ENCODE assay signal across 13 cellular contexts in the genomic region with DNA sequence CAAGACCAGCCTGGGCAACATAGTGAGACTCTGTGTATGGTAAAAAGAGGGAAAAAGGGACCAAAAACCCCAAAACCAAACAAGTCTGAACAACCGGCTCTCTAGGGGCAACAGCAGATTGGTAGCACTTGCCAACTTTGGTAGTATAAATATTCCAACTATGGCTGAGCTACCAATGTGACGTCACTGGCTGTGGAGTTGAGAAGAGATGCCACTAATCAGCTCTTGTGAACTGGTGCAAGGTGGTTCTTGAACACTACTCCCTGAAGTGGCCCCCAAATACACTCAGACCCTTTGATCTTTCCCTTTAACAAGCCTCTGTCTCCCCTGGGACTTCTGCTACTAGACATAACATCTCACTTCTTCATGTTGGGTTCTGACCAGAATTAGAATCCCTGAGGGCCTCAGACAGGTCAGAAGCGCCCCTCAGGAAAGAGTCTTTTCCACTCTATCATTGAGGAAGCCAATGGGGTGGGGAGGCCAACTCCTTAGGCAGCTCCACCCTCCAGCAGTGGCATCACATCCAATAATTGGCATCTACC. TPM values are rescaled to one million over a fixed set of nuclear protein-coding genes. Genes with fewer than 3 reads are reported as not detected.
DNase-seq lines count a peak whose midpoint lies in the region; FAIRE-seq and TF ChIP-seq lines count a peak whose summit lies in the region.
"Had no signal": no experiment of that assay in that cellular context is flagged by ENCODE, and none has a peak within 500 bp of the region (broad histone marks: within the 10 kb centered on the region; RNA-seq: fewer than 3 reads in every experiment).

No MANE protein-coding gene starts in this region.

- H3K9me3 Mint-ChIP-seq in HFFc6, result no peaks in the 10 kb centered on the region
- H3K9me3 Mint-ChIP-seq: activated CD4-positive, alpha-beta T cell treated with anti-CD3 and anti-CD28 coated beads, Interleukin-2, amount 10 ng/mL, durations not matched to agents 7 days and 5 days; activated T-helper 2 cell treated with anti-CD3 and anti-CD28 coated beads, Interferon-gamma antibody, Interleukin-2, Interleukin-4, amounts not matched to agents 10 μg/mL and 5 μg/mL and 100 μg/mL, durations not matched to agents 14 hours and 24 hours and 36 hours had no signal

- peaks cover 59% of the 10 kb centered on the region for H3K4me1 Mint-ChIP-seq in HFFc6 (ENCODE audit: low read depth)
- H3K4me1 Mint-ChIP-seq: activated CD4-positive, alpha-beta T cell treated with anti-CD3 and anti-CD28 coated beads, Interleukin-2, amount 10 ng/mL, durations not matched to agents 7 days and 5 days had no signal

- H3K4me1 ChIP-seq in rectal smooth muscle tissue (ENCODE audit: control insufficient read depth, insufficient read depth, low read length), result peaks cover 44% of the 10 kb centered on the region
- no peaks in the 10 kb centered on the region for H3K4me1 ChIP-seq in effector memory CD4-positive, alpha-beta T cell (ENCODE audit: control insufficient read depth, insufficient read depth, low read length, poor library complexity, severe bottlenecking)

- peak; percentile 28 for DNase-seq in GM12865 (ENCODE audit: low read depth)
- DNase-seq in HFFc6, result no peak
- no peak for DNase-seq in caudate nucleus (lab: John Stamatoyannopoulos, UW)
- DNase-seq in activated CD4-positive, alpha-beta T cell treated with anti-CD3 and anti-CD28 coated beads for 1 hour, result no peak
- no peak for DNase-seq in urothelium cell line (ENCODE audit: low spot score)
- DNase-seq in effector memory CD4-positive, alpha-beta T cell, result no peak
- DNase-seq in substantia nigra (lab: John Stamatoyannopoulos, UW), result no peak
- DNase-seq: activated CD4-positive, alpha-beta T cell treated with anti-CD3 and anti-CD28 coated beads, Interleukin-2, amount 10 ng/mL, durations not matched to agents 7 days and 5 days; central memory CD4-positive, alpha-beta T cell; DMS79; NCI-H2029 treated with DMSO at 0.1 percent for 48 hours had no signal

- no peak overlapping the region for H3K4me3 ChIP-seq in GM12865 (ENCODE audit: low read depth, low read length)
- no peak overlapping the region for H3K4me3 ChIP-seq in rectal smooth muscle tissue (ENCODE audit: low read length)
- H3K4me3 ChIP-seq in effector memory CD4-positive, alpha-beta T cell (ENCODE audit: insufficient read depth, low read depth, low read length, poor library complexity, severe bottlenecking), result no peak overlapping the region

- no peaks in the 10 kb centered on the region for H3K9me3 ChIP-seq in effector memory CD4-positive, alpha-beta T cell (ENCODE audit: control insufficient read depth, low read length)

- no peak for FAIRE-seq in urothelium cell line (lab: Jason Lieb, UNC)

- H3K9ac ChIP-seq in rectal smooth muscle tissue (ENCODE audit: low read length), result no peak overlapping the region

- H3K4me3 Mint-ChIP-seq in HFFc6, result no peak overlapping the region
- H3K4me3 Mint-ChIP-seq: activated CD4-positive, alpha-beta T cell treated with anti-CD3 and anti-CD28 coated beads, Interleukin-2, amount 10 ng/mL, durations not matched to agents 7 days and 5 days had no signal

- no peak for TF ChIP-seq CTCF in GM12865 (IDR thresholded peaks at IDR 0.05; ENCODE audit: insufficient read depth, low read depth, low read length, missing control alignments)
- no peak for TF ChIP-seq CTCF in HFFc6 (IDR thresholded peaks at IDR 0.05)

- peak overlapping the region; percentile 71 for H3K27ac Mint-ChIP-seq in HFFc6
- H3K27ac Mint-ChIP-seq: activated CD4-positive, alpha-beta T cell treated with anti-CD3 and anti-CD28 coated beads, Interleukin-2, amount 10 ng/mL, durations not matched to agents 7 days and 5 days; activated T-helper 2 cell treated with anti-CD3 and anti-CD28 coated beads, Interferon-gamma antibody, Interleukin-2, Interleukin-4, amounts not matched to agents 10 μg/mL and 5 μg/mL and 100 μg/mL, durations not matched to agents 14 hours and 24 hours and 36 hours had no signal

- H3K27me3 Mint-ChIP-seq in HFFc6 (ENCODE audit: insufficient read depth), result peaks cover 5% of the 10 kb centered on the region

- H3K27ac ChIP-seq in caudate nucleus (ENCODE audit: low read depth, low read length) (peak overlapping the region; percentile 27), rectal smooth muscle tissue (ENCODE audit: low read depth, low read length) (peak overlapping the region; percentile 71), substantia nigra (ENCODE audit: low read depth, low read length, poor library complexity, severe bottlenecking) (no peak overlapping the region)
- no peak overlapping the region for H3K27ac ChIP-seq in effector memory CD4-positive, alpha-beta T cell (ENCODE audit: insufficient read depth, low read length, poor library complexity, severe bottlenecking)

- no peaks in the 10 kb centered on the region for H3K27me3 ChIP-seq in rectal smooth muscle tissue (ENCODE audit: control insufficient read depth, insufficient read depth, low read length)
- H3K27me3 ChIP-seq in effector memory CD4-positive, alpha-beta T cell (replicated peaks; ENCODE audit: control insufficient read depth, insufficient read depth, low read length, poor library complexity, severe bottlenecking), result no peaks in the 10 kb centered on the region

- peaks cover 17% of the 10 kb centered on the region for H3K36me3 Mint-ChIP-seq in HFFc6 (ENCODE audit: low read depth)

- peaks cover 3% of the 10 kb centered on the region for H3K36me3 ChIP-seq in rectal smooth muscle tissue (ENCODE audit: control insufficient read depth, insufficient read depth, low read length)
- no peaks in the 10 kb centered on the region for H3K36me3 ChIP-seq in effector memory CD4-positive, alpha-beta T cell (ENCODE audit: control insufficient read depth, insufficient read depth, low read length)

RNA-seq across cellular contexts. Expression of a gene that starts 49.1 kb away (rescaled TPM):
- total RNA-seq in HFFc6 (2021; fragmentation: NEBNext Ultra II Directional; extraction: Animal tissue kit (Norgen Biotek cat#: 25700)), result 1,000 to 10,000 TPM in 4 of 6 experiments, 100 to 1,000 TPM in 2; 973 to 1,209 (median 1,069) TPM

RNA-seq across cellular contexts. Expression of a gene that starts 49.3 kb away (rescaled TPM):
- 1 to 10 TPM; 4.5 to 6.9 (median 5.6) TPM for total RNA-seq in HFFc6 (2021; fragmentation: NEBNext Ultra II Directional; extraction: Animal tissue kit (Norgen Biotek cat#: 25700))

Comparison
In these comparisons a context has a peak if more than half of its experiments do, and no peak if none do; other contexts are left out.
1. H3K27ac ChIP-seq: peak in caudate nucleus (single experiment) and rectal smooth muscle tissue (single experiment); none in effector memory CD4-positive, alpha-beta T cell (single experiment) and substantia nigra (single experiment).